ENCODE assay signal across 16 cellular contexts in the genomic region with DNA sequence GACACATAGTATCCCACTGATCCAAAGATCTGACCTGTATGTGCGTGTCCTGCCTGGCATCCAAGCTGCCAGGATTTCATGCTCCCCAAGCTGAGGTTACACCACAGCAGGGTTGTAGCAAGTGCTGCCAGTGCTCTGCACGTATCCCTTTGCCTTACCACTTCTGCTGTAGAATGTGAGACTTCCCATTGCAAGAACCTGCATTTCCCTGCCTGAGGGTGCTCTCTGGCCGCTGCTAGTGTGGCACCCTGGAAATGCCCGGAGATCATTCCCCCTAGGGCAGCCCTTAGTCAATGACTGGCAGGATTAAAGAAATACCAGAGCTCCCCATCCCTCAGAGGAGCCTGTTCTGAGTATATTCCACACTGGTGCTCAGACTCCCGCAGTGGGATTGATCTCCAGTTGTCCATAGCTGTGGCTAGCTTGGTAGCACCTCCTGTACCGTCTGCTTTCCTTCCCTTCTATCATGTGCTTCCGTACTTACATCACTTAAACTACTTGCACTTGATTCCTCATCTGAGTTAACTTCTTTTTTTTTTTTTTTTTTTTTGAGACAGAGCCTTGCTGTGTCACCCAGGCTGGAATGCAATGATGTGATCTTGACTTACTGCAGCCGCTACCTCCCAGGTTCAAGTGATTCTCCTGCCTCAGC.
A peak's percentile ranks its signal among the peaks of the same experiment; 100 is the strongest.
DNase-seq lines count a peak whose midpoint lies in the region; ATAC-seq and TF ChIP-seq lines count a peak whose summit lies in the region.
"Had no signal": no experiment of that assay in that cellular context is flagged by ENCODE, and none has a peak within 500 bp of the region (broad histone marks: within the 10 kb centered on the region; RNA-seq: fewer than 3 reads in every experiment).

No MANE protein-coding gene starts in this region.

- peaks cover 0 to 8% (median 0%) of the 10 kb centered on the region in 5 donors for H3K27me3 Mint-ChIP-seq in naive thymus-derived CD4-positive, alpha-beta T cell
- H3K27me3 Mint-ChIP-seq in activated CD8-positive, alpha-beta memory T cell treated with anti-CD3 and anti-CD28 coated beads, Interleukin-2, amount 10 ng/mL, durations not matched to agents 7 days and 5 days, result peaks cover 8% of the 10 kb centered on the region

- peaks cover 0 to 13% (median 8%) of the 10 kb centered on the region in 7 donors for H3K4me1 Mint-ChIP-seq in naive thymus-derived CD4-positive, alpha-beta T cell
- peaks cover 9% of the 10 kb centered on the region for H3K4me1 Mint-ChIP-seq in activated CD8-positive, alpha-beta memory T cell treated with anti-CD3 and anti-CD28 coated beads, Interleukin-2, amount 10 ng/mL, durations not matched to agents 7 days and 5 days

- no peaks in the 10 kb centered on the region for H3K9me3 ChIP-seq in naive thymus-derived CD4-positive, alpha-beta T cell (ENCODE audit: control insufficient read depth in 2 of 3, low read length in 3 of 3)
- H3K9me3 ChIP-seq: BE2C, colonic mucosa, SK-N-SH had no signal

- CTCF ChIA-PET in naive thymus-derived CD4-positive, alpha-beta T cell (lab: Charles Lee), result no interaction called here
- CTCF ChIA-PET in activated CD8-positive, alpha-beta memory T cell treated with anti-CD3 and anti-CD28 coated beads, Interleukin-2, amount 10 ng/mL, durations not matched to agents 7 days and 5 days (lab: Charles Lee), result no interaction called here

- H3K36me3 ChIP-seq in naive thymus-derived CD4-positive, alpha-beta T cell (ENCODE audit: control insufficient read depth in 2 of 3, insufficient read depth in 3 of 3, low read length in 3 of 3), result no peaks in the 10 kb centered on the region
- H3K36me3 ChIP-seq: BE2C, colonic mucosa had no signal

- H3K36me3 Mint-ChIP-seq in naive thymus-derived CD4-positive, alpha-beta T cell, result no peaks in the 10 kb centered on the region
- H3K36me3 Mint-ChIP-seq in activated CD8-positive, alpha-beta memory T cell treated with anti-CD3 and anti-CD28 coated beads, Interleukin-2, amount 10 ng/mL, durations not matched to agents 7 days and 5 days, result no peaks in the 10 kb centered on the region
- H3K36me3 Mint-ChIP-seq: activated naive CD4-positive, alpha-beta T cell treated with anti-CD3 and anti-CD28 coated beads, Interleukin-2, amount 50 U/mL, for 72 hours had no signal

- ATAC-seq in naive thymus-derived CD4-positive, alpha-beta T cell, result peak; percentile 58
- no peak for ATAC-seq in HG02571 (IDR thresholded peaks at IDR 0.05; ENCODE audit: unreplicated experiment)
- ATAC-seq in activated CD8-positive, alpha-beta memory T cell treated with anti-CD3 and anti-CD28 coated beads, Interleukin-2, amount 10 ng/mL, durations not matched to agents 7 days and 5 days, result no peak
- ATAC-seq in GM21825 (IDR thresholded peaks at IDR 0.05; ENCODE audit: unreplicated experiment), result no peak
- ATAC-seq: activated naive CD4-positive, alpha-beta T cell treated with anti-CD3 and anti-CD28 coated beads, Interleukin-2, amount 50 U/mL, for 72 hours had no signal

- H3K4me1 ChIP-seq in naive thymus-derived CD4-positive, alpha-beta T cell (ENCODE audit: control insufficient read depth in 2 of 2, insufficient read depth in 2 of 2, low read length in 2 of 2), result no peaks in the 10 kb centered on the region
- H3K4me1 ChIP-seq: colonic mucosa had no signal

- H3K27ac Mint-ChIP-seq in naive thymus-derived CD4-positive, alpha-beta T cell, result no peak overlapping the region
- no peak overlapping the region for H3K27ac Mint-ChIP-seq in activated CD8-positive, alpha-beta memory T cell treated with anti-CD3 and anti-CD28 coated beads, Interleukin-2, amount 10 ng/mL, durations not matched to agents 7 days and 5 days
- H3K27ac Mint-ChIP-seq: activated naive CD4-positive, alpha-beta T cell treated with anti-CD3 and anti-CD28 coated beads, Interleukin-2, amount 50 U/mL, for 72 hours had no signal

- H3K27ac ChIP-seq in naive thymus-derived CD4-positive, alpha-beta T cell (ENCODE audit: low read depth, low read length), result no peak overlapping the region
- H3K27ac ChIP-seq: colonic mucosa had no signal

- no peaks in the 10 kb centered on the region for H3K27me3 ChIP-seq in naive thymus-derived CD4-positive, alpha-beta T cell (ENCODE audit: control insufficient read depth in 2 of 2, insufficient read depth in 2 of 2, low read length in 2 of 2)
- H3K27me3 ChIP-seq: BE2C, colonic mucosa had no signal

- intact Hi-C loops in naive thymus-derived CD4-positive, alpha-beta T cell (cut with micrococcal nuclease), result no loop called here

- no peaks in the 10 kb centered on the region for H3K9me3 Mint-ChIP-seq in naive thymus-derived CD4-positive, alpha-beta T cell
- H3K9me3 Mint-ChIP-seq in activated CD8-positive, alpha-beta memory T cell treated with anti-CD3 and anti-CD28 coated beads, Interleukin-2, amount 10 ng/mL, durations not matched to agents 7 days and 5 days (ENCODE audit: low read depth), result no peaks in the 10 kb centered on the region
- H3K9me3 Mint-ChIP-seq: activated naive CD4-positive, alpha-beta T cell treated with anti-CD3 and anti-CD28 coated beads, Interleukin-2, amount 50 U/mL, for 72 hours had no signal

- H3K4me3 Mint-ChIP-seq in naive thymus-derived CD4-positive, alpha-beta T cell, result no peak overlapping the region
- H3K4me3 Mint-ChIP-seq in activated CD8-positive, alpha-beta memory T cell treated with anti-CD3 and anti-CD28 coated beads, Interleukin-2, amount 10 ng/mL, durations not matched to agents 7 days and 5 days, result no peak overlapping the region

- DNase-seq in CD1c-positive myeloid dendritic cell (ENCODE audit: extremely low spot score) (peak; percentile 68), M059J (ENCODE audit: low read depth) (peak; percentile 53), epithelial cell of esophagus (ENCODE audit: low read depth) (peak; percentile 85), NCI-H748 treated with DMSO at 0.1 percent for 48 hours (lab: John Stamatoyannopoulos, UW) (no peak)
- no peak for DNase-seq in naive thymus-derived CD4-positive, alpha-beta T cell
- no peak for DNase-seq in activated CD8-positive, alpha-beta memory T cell treated with anti-CD3 and anti-CD28 coated beads, Interleukin-2, amount 10 ng/mL, durations not matched to agents 7 days and 5 days
- DNase-seq: BE2C; colonic mucosa; NCI-H2107; NK-92 treated with Interleukin-12 subunit alpha and Interleukin-12 subunit beta, amount 100 ng/mL, for 24 hours; SK-N-SH; stimulated activated CD4-positive, alpha-beta T cell treated with anti-CD3 and anti-CD28 coated beads, Interleukin-4, amount 100 ng/mL, for 4 hours; stimulated activated naive CD4-positive, alpha-beta T cell treated with Interleukin-2 at 50 U/mL for 16 hours had no signal

- TF ChIP-seq CTCF in epithelial cell of esophagus (IDR thresholded peaks at IDR 0.05; ENCODE audit: insufficient read depth, low read depth, low read length, missing control alignments), result no peak

- no peak overlapping the region for H3K4me3 ChIP-seq in epithelial cell of esophagus (ENCODE audit: low read length)
- H3K4me3 ChIP-seq in naive thymus-derived CD4-positive, alpha-beta T cell (ENCODE audit: low read length), result no peak overlapping the region
- H3K4me3 ChIP-seq: colonic mucosa had no signal

- POLR2A ChIA-PET in naive thymus-derived CD4-positive, alpha-beta T cell (lab: Charles Lee), result interaction anchor here (0.9 kb wide), 1 partner anchor 69 kb away, joined by 3 read pairs; no protein-coding TSS in a partner anchor

Comparison
In these comparisons a context has a peak if more than half of its experiments do, and no peak if none do; other contexts are left out.
1. DNase-seq: peak in CD1c-positive myeloid dendritic cell (single experiment), M059J (single experiment) and epithelial cell of esophagus (single experiment); none in naive thymus-derived CD4-positive, alpha-beta T cell (0 of 9), activated CD8-positive, alpha-beta memory T cell treated with anti-CD3 and anti-CD28 coated beads, Interleukin-2, amount 10 ng/mL, durations not matched to agents 7 days and 5 days (single experiment) and NCI-H748 treated with DMSO at 0.1 percent for 48 hours (single experiment).